ENCODE assay signal across 1 cellular context in the genomic region with DNA sequence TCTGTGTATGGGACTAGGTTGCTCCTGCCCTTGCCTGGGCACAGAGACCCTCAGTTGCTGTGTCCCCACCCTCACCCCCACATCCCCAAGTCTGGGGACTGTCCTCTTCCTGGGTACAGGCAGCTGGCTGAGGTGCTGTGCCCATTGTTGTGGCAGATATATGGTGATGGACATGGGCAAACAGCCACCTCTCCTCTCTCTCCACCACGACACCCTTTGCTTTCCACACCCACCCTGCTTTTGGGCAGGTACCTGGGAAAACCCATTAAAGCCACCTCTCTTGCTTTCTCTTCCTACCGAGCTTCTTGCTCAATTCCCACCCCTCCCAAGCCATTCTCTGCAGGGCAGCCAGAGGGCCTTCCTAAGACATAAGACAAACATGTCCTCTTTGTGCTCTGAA.
TF ChIP-seq lines count a peak whose summit lies in the region.

No MANE protein-coding gene starts in this region.

TF ChIP-seq in GM23338, 12 proteins besides CTCF, POLR2A, EP300 and RAD21 (continued from another document):
- TF ChIP-seq, protein P1, sequence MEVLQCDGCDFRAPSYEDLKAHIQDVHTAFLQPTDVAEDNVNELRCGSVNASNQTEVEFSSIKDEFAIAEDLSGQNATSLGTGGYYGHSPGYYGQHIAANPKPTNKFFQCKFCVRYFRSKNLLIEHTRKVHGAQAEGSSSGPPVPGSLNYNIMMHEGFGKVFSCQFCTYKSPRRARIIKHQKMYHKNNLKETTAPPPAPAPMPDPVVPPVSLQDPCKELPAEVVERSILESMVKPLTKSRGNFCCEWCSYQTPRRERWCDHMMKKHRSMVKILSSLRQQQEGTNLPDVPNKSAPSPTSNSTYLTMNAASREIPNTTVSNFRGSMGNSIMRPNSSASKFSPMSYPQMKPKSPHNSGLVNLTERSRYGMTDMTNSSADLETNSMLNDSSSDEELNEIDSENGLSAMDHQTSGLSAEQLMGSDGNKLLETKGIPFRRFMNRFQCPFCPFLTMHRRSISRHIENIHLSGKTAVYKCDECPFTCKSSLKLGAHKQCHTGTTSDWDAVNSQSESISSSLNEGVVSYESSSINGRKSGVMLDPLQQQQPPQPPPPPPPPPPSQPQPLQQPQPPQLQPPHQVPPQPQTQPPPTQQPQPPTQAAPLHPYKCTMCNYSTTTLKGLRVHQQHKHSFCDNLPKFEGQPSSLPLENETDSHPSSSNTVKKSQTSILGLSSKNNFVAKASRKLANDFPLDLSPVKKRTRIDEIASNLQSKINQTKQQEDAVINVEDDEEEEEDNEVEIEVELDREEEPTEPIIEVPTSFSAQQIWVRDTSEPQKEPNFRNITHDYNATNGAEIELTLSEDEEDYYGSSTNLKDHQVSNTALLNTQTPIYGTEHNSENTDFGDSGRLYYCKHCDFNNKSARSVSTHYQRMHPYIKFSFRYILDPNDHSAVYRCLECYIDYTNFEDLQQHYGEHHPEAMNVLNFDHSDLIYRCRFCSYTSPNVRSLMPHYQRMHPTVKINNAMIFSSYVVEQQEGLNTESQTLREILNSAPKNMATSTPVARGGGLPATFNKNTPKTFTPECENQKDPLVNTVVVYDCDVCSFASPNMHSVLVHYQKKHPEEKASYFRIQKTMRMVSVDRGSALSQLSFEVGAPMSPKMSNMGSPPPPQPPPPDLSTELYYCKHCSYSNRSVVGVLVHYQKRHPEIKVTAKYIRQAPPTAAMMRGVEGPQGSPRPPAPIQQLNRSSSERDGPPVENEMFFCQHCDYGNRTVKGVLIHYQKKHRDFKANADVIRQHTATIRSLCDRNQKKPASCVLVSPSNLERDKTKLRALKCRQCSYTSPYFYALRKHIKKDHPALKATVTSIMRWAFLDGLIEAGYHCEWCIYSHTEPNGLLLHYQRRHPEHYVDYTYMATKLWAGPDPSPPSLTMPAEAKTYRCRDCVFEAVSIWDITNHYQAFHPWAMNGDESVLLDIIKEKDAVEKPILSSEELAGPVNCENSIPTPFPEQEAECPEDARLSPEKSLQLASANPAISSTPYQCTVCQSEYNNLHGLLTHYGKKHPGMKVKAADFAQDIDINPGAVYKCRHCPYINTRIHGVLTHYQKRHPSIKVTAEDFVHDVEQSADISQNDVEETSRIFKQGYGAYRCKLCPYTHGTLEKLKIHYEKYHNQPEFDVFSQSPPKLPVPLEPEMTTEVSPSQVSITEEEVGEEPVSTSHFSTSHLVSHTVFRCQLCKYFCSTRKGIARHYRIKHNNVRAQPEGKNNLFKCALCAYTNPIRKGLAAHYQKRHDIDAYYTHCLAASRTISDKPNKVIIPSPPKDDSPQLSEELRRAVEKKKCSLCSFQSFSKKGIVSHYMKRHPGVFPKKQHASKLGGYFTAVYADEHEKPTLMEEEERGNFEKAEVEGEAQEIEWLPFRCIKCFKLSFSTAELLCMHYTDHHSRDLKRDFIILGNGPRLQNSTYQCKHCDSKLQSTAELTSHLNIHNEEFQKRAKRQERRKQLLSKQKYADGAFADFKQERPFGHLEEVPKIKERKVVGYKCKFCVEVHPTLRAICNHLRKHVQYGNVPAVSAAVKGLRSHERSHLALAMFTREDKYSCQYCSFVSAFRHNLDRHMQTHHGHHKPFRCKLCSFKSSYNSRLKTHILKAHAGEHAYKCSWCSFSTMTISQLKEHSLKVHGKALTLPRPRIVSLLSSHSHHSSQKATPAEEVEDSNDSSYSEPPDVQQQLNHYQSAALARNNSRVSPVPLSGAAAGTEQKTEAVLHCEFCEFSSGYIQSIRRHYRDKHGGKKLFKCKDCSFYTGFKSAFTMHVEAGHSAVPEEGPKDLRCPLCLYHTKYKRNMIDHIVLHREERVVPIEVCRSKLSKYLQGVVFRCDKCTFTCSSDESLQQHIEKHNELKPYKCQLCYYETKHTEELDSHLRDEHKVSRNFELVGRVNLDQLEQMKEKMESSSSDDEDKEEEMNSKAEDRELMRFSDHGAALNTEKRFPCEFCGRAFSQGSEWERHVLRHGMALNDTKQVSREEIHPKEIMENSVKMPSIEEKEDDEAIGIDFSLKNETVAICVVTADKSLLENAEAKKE (CRISPR knock-in tag; IDR thresholded peaks at IDR 0.05) = no peak
- TF ChIP-seq JUNB (IDR thresholded peaks at IDR 0.05; ENCODE audit: unreplicated experiment) (no peak), EZH2 (IDR thresholded peaks at IDR 0.05; ENCODE audit: low read depth, unreplicated experiment) (no peak), REST (IDR thresholded peaks at IDR 0.05; ENCODE audit: unreplicated experiment) (no peak)
